In the genomic region with DNA sequence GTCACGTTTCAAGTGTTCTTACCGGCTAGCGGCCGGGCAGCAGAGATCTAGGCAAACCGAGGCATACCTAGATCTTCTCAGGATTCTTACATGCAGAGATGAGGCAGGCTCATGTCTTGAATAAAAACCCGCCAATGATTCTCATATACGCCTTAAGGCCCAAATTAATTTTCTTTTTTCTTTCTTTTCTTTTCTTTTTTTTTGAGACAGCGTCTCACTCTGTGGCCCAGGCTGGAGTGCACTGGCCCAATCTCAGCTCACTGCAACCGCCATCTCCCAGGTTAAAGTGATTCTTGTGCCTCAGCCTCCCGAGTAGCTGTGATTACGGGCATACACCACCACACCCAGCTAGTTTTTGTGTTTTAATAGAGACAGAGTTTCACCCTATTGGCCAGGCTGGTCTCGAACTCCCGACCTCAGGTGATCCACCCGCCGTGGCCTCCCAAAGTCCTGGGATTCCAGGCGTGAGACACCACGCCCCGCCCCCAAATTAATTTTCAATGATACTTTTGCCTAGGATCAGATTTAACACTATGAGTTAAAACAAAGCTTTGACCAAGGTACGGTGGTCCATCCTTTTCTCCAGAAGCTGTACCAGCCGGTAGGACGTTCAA, we compare ENCODE assay signal across 8 cellular contexts. TPM values are rescaled to one million over a fixed set of nuclear protein-coding genes. Genes with fewer than 3 reads are reported as not detected.
DNase-seq lines count a peak whose midpoint lies in the region; ATAC-seq and TF ChIP-seq lines count a peak whose summit lies in the region.

No MANE protein-coding gene starts in this region.

- POLR2A ChIA-PET in naive thymus-derived CD8-positive, alpha-beta T cell (lab: Charles Lee): interaction anchor here (0.5 to 3.4 kb wide), 3 partner anchors 76 to 137 kb away, joined by 4 to 42 read pairs (median 18); a partner anchor contains a TSS
- POLR2A ChIA-PET in HEK293T (lab: Yijun Ruan, JAX): interaction anchor here (0.7 to 1.7 kb wide), 2 partner anchors 11 to 64 kb away, joined by 3 to 7 read pairs; a partner anchor contains a TSS

- H3K4me1 Mint-ChIP-seq in naive thymus-derived CD8-positive, alpha-beta T cell: peaks cover 16 to 27% (median 20%) of the 10 kb centered on the region in 4 donors

- H4K20me1 ChIP-seq in Karpas-422 (ENCODE audit: insufficient read depth, low read depth, low read length): 0 out of 2 replicates have a peak, but pooled peaks cover 5% of the 10 kb centered on the region

- CTCF ChIA-PET in HEK293T (lab: Yijun Ruan, JAX): no interaction called here

- no peaks in the 10 kb centered on the region for H3K9me2 ChIP-seq in Karpas-422 (replicated peaks; ENCODE audit: insufficient read depth, low read length)

- H3K36me3 Mint-ChIP-seq in naive thymus-derived CD8-positive, alpha-beta T cell: peaks cover 0 to 3% (median 0%) of the 10 kb centered on the region in 3 donors

- TF ChIP-seq CTCF in AG09309 (IDR thresholded peaks at IDR 0.05; ENCODE audit: control insufficient read depth, insufficient read depth, low read depth, low read length, missing control alignments) (no peak), coronary artery (IDR thresholded peaks at IDR 0.05) (no peak)

- peaks cover 18% of the 10 kb centered on the region for H3K79me2 ChIP-seq in Karpas-422 (ENCODE audit: low read length)

- peak overlapping the region; percentile 99 for H3K9ac ChIP-seq in Karpas-422 (ENCODE audit: low read length)

- H3K4me3 Mint-ChIP-seq in naive thymus-derived CD8-positive, alpha-beta T cell: peak overlapping the region; percentile 94 to 99 (median 98)

- peaks cover 31% of the 10 kb centered on the region for H3K4me1 ChIP-seq in Karpas-422 (ENCODE audit: low read length)

- H3K4me3 ChIP-seq in AG09309 (ENCODE audit: control insufficient read depth, low read depth, low read length) (peak overlapping the region; percentile 89), Karpas-422 (ENCODE audit: low read length) (peak overlapping the region; percentile 93), coronary artery (peak overlapping the region; percentile 90)

- H3K27me3 Mint-ChIP-seq in naive thymus-derived CD8-positive, alpha-beta T cell: no peaks in the 10 kb centered on the region

- H3K9me3 Mint-ChIP-seq in naive thymus-derived CD8-positive, alpha-beta T cell: no peaks in the 10 kb centered on the region

- no peak for ATAC-seq in naive thymus-derived CD8-positive, alpha-beta T cell
- ATAC-seq in GM18873 (IDR thresholded peaks at IDR 0.05; ENCODE audit: low FRiP score, unreplicated experiment): no peak
- no peak for ATAC-seq in GM18498 (IDR thresholded peaks at IDR 0.05; ENCODE audit: unreplicated experiment)

- H2AFZ ChIP-seq in Karpas-422 (ENCODE audit: low read length): peak overlapping the region; percentile 46; the same call in 1 of the 2 replicates

- 0 out of 2 replicates have a peak, but pooled peaks cover 5% of the 10 kb centered on the region for H3K36me3 ChIP-seq in Karpas-422 (ENCODE audit: insufficient read depth, low read length)

- DNase-seq in AG09309 (ENCODE audit: low read depth): no peak
- no peak for DNase-seq in Karpas-422
- no peak for DNase-seq in coronary artery (ENCODE audit: low spot score)
- peak in 1 of 10 donors; percentile 4 for DNase-seq in naive thymus-derived CD8-positive, alpha-beta T cell
- no peak for DNase-seq in effector CD4-positive, alpha-beta T cell
- no peak for DNase-seq in HEK293T (ENCODE audit: extremely low spot score)

- H3K9me3 ChIP-seq in Karpas-422 (ENCODE audit: low read length): no peaks in the 10 kb centered on the region

- H3K4me2 ChIP-seq in Karpas-422 (ENCODE audit: low read depth, low read length, poor library complexity, severe bottlenecking): peak overlapping the region; percentile 96

- H3K27ac Mint-ChIP-seq in naive thymus-derived CD8-positive, alpha-beta T cell: peak overlapping the region; percentile 89 to 98 (median 96)

- no peak overlapping the region for H3K27ac ChIP-seq in Karpas-422 (ENCODE audit: low read length)
- peak overlapping the region; percentile 86 to 97 for H3K27ac ChIP-seq in coronary artery

- H3K27me3 ChIP-seq in Karpas-422 (ENCODE audit: low read length): no peaks in the 10 kb centered on the region

TF ChIP-seq in HEK293T, 16 proteins besides CTCF, POLR2A, EP300 and RAD21:
- TF ChIP-seq, protein P1, sequence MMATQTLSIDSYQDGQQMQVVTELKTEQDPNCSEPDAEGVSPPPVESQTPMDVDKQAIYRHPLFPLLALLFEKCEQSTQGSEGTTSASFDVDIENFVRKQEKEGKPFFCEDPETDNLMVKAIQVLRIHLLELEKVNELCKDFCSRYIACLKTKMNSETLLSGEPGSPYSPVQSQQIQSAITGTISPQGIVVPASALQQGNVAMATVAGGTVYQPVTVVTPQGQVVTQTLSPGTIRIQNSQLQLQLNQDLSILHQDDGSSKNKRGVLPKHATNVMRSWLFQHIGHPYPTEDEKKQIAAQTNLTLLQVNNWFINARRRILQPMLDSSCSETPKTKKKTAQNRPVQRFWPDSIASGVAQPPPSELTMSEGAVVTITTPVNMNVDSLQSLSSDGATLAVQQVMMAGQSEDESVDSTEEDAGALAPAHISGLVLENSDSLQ (IDR thresholded peaks at IDR 0.05): no peak
- TF ChIP-seq BHLHE40 (IDR thresholded peaks at IDR 0.05; ENCODE audit: borderline replicate concordance) (no peak), ELF4 (IDR thresholded peaks at IDR 0.05) (no peak), ZNF384 (IDR thresholded peaks at IDR 0.05) (no peak), CTBP1 (IDR thresholded peaks at IDR 0.05; ENCODE audit: borderline replicate concordance) (no peak), NFRKB (IDR thresholded peaks at IDR 0.05) (no peak), SUZ12 (IDR thresholded peaks at IDR 0.05) (no peak), FOXA1 (IDR thresholded peaks at IDR 0.05) (no peak), L3MBTL2 (conservative IDR thresholded peaks at IDR 0.05) (no peak), TARDBP (IDR thresholded peaks at IDR 0.05) (no peak)

RNA-seq across cellular contexts. Expression of a gene that starts 1.5 kb away (rescaled TPM):
- 8.0 and 13.8 TPM in 2 replicates for total RNA-seq in Karpas-422 (2014; rRNA removed; shearing (Covaris generic); ENCODE audit: low replicate concordance)
- 1 to 10 TPM; 5.0 to 5.5 TPM for total RNA-seq in naive thymus-derived CD8-positive, alpha-beta T cell
- polyA plus RNA-seq in naive thymus-derived CD8-positive, alpha-beta T cell: 1 to 10 TPM; 1.3 to 2.6 (median 1.8) TPM
